16 cellular contexts compared by ENCODE assay signal in genomic region chr13:112651306-112651705, GRCh38.
"Had no signal": no experiment of that assay in that cellular context is flagged by ENCODE, and none has a peak within 500 bp of the region (broad histone marks: within the 10 kb centered on the region; RNA-seq: fewer than 3 reads in every experiment).

No MANE protein-coding gene starts in this region.

- H3K4me1 ChIP-seq: adrenal gland, SJCRH30, upper lobe of left lung had no signal

- H3K27me3 ChIP-seq: adrenal gland, body of pancreas, hepatocyte, sigmoid colon, SJCRH30, upper lobe of left lung had no signal

- H3K4me3 ChIP-seq: adrenal gland, body of pancreas, hepatocyte, lung, sigmoid colon, SJCRH30, upper lobe of left lung had no signal

- H3K27ac ChIP-seq: adrenal gland, body of pancreas, hepatocyte, SJCRH30, upper lobe of left lung had no signal

- DNase-seq: activated B cell treated with CpG ODN at 0.5 μM for 24 hours; activated CD4-positive, alpha-beta T cell treated with anti-CD3 and anti-CD28 coated beads, Interleukin-2, amount 10 ng/mL, durations not matched to agents 24 days and 14 days; activated naive CD4-positive, alpha-beta T cell treated with anti-CD3 and anti-CD28 coated beads, Interleukin-2, amount 50 U/mL, for 16 hours; body of pancreas; kidney; naive B cell; sigmoid colon; SJCRH30; stimulated activated CD4-positive, alpha-beta T cell treated with anti-CD3 and anti-CD28 coated beads, Interleukin-2, amount 100 ng/mL, for 24 hours; stimulated activated naive B cell treated with anti-CD40 and anti-IgM and Interleukin-4, amounts not matched to agents 10 μg/mL and 1 μg/mL and 100 μg/mL, for 72 hours; substantia nigra; T1000; upper lobe of left lung had no signal

- ATAC-seq: body of pancreas; stimulated activated naive B cell treated with anti-CD40 and anti-IgM and Interleukin-4, amounts not matched to agents 10 μg/mL and 1 μg/mL and 100 μg/mL, for 72 hours had no signal

- H3K9me3 ChIP-seq: adrenal gland, body of pancreas, sigmoid colon, SJCRH30, upper lobe of left lung had no signal

- H3K36me3 ChIP-seq: adrenal gland, sigmoid colon, SJCRH30, upper lobe of left lung had no signal
